ENCODE assay signal across 10 cellular contexts in genomic region chr2:131335319-131335718, GRCh38. TPM values are rescaled to one million over a fixed set of nuclear protein-coding genes. Genes with fewer than 3 reads are reported as not detected.
DNase-seq lines count a peak whose midpoint lies in the region; ATAC-seq and TF ChIP-seq lines count a peak whose summit lies in the region.
"Not testable (repeated sequence)": the region's sequence is repeated elsewhere in the genome, so short reads cannot be mapped to it uniquely, and the experiment has no call there.
"Had no signal": no experiment of that assay in that cellular context is flagged by ENCODE, and none has a peak within 500 bp of the region (broad histone marks: within the 10 kb centered on the region; RNA-seq: fewer than 3 reads in every experiment).

No MANE protein-coding gene starts in this region.

- not testable (repeated sequence) for H3K27ac ChIP-seq in dorsolateral prefrontal cortex

- not testable (repeated sequence) for H3K9me3 Mint-ChIP-seq in activated CD8-positive, alpha-beta T cell treated with anti-CD3 and anti-CD28 coated beads for 36 hours

- H3K27me3 ChIP-seq in dorsolateral prefrontal cortex, result peaks cover 0 to 21% (median 3%) of the 10 kb centered on the region in 45 donors

- TF ChIP-seq POLR2A in NB4 (IDR thresholded peaks at IDR 0.05; ENCODE audit: extremely low read depth, insufficient read length), result not testable (repeated sequence)

- peaks cover 22% of the 10 kb centered on the region for H3K27me3 Mint-ChIP-seq in activated CD8-positive, alpha-beta T cell treated with anti-CD3 and anti-CD28 coated beads for 36 hours

- not testable (repeated sequence) for H3K4me3 Mint-ChIP-seq in activated CD8-positive, alpha-beta T cell treated with anti-CD3 and anti-CD28 coated beads for 36 hours

- POLR2A ChIA-PET in activated CD8-positive, alpha-beta T cell treated with anti-CD3 and anti-CD28 coated beads for 36 hours (lab: Charles Lee), result not testable (repeated sequence)

- H3K4me3 ChIP-seq in AG09309 (ENCODE audit: control insufficient read depth, low read depth, low read length); GM12864 (ENCODE audit: low read depth, low read length); NB4 (ENCODE audit: low read depth, low read length); dorsolateral prefrontal cortex: not testable (repeated sequence)

- not testable (repeated sequence) for H3K27ac Mint-ChIP-seq in activated CD8-positive, alpha-beta T cell treated with anti-CD3 and anti-CD28 coated beads for 36 hours

- intact Hi-C loops in activated CD8-positive, alpha-beta T cell treated with anti-CD3 and anti-CD28 coated beads for 36 hours (cut with micrococcal nuclease); dorsolateral prefrontal cortex (cut with DNase I): not testable (repeated sequence)

- TF ChIP-seq CTCF in AG09309 (IDR thresholded peaks at IDR 0.05; ENCODE audit: control insufficient read depth, insufficient read depth, low read depth, low read length, missing control alignments) (peak; percentile 20), GM12864 (IDR thresholded peaks at IDR 0.05; ENCODE audit: low read depth, low read length, missing control alignments) (peak; percentile 25), NB4 (IDR thresholded peaks at IDR 0.05; ENCODE audit: low read depth, low read length) (peak; percentile 37), dorsolateral prefrontal cortex (IDR thresholded peaks at IDR 0.05 in 54 of 56, conservative IDR thresholded peaks at IDR 0.05 in 2 of 56; ENCODE audit: low read depth in 1 of 56, partially characterized antibody in 56 of 56) (peak in 35 of 56 donors; percentile 12 to 51 (median 29))
- TF ChIP-seq CTCF in activated CD8-positive, alpha-beta T cell treated with anti-CD3 and anti-CD28 coated beads for 36 hours (IDR thresholded peaks at IDR 0.05), result not testable (repeated sequence)

- H3K4me1 Mint-ChIP-seq in activated CD8-positive, alpha-beta T cell treated with anti-CD3 and anti-CD28 coated beads for 36 hours (ENCODE audit: low read depth), result not testable (repeated sequence)

- CTCF ChIA-PET in activated CD8-positive, alpha-beta T cell treated with anti-CD3 and anti-CD28 coated beads for 36 hours (lab: Charles Lee), result interaction anchor here (0.8 to 1.1 kb wide), 2 partner anchors 30 to 182 kb away, joined by 3 to 6 read pairs; no protein-coding TSS in a partner anchor

- DNase-seq in AG09309 (ENCODE audit: low read depth); GM12864 (ENCODE audit: low read depth): not testable (repeated sequence)
- DNase-seq in NB4 (ENCODE audit: low read depth) (peak; percentile 43), OCI-M1 (lab: John Stamatoyannopoulos, UW) (peak; percentile 42), dorsolateral prefrontal cortex (peak in 6 of 10 donors; percentile 42 to 72 (median 57)), islet precursor cell (peak; percentile 55), renal cortical epithelial cell (ENCODE audit: low read depth) (peak; percentile 24)
- peak; percentile 57 for DNase-seq in activated CD8-positive, alpha-beta T cell treated with anti-CD3 and anti-CD28 coated beads for 36 hours

- not testable (repeated sequence) for ATAC-seq in activated CD8-positive, alpha-beta T cell treated with anti-CD3 and anti-CD28 coated beads for 36 hours

- H3K36me3 Mint-ChIP-seq in activated CD8-positive, alpha-beta T cell treated with anti-CD3 and anti-CD28 coated beads for 36 hours (ENCODE audit: low read depth), result not testable (repeated sequence)

RNA-seq across cellular contexts. Expression of gene RAB6D, which starts 28.6 kb away (rescaled TPM):
- not detected for total RNA-seq in activated CD8-positive, alpha-beta T cell treated with anti-CD3 and anti-CD28 coated beads for 36 hours
- total RNA-seq in dorsolateral prefrontal cortex, result 1 to 10 TPM in 112 of 120 experiments, under 1 TPM in 8; 0.76 to 4.0 (median 2.0) TPM
- total RNA-seq in renal cortical epithelial cell, result 0.10 TPM in 1 of 2 replicates, not detected in the other
- total RNA-seq: naive thymus-derived CD8-positive, alpha-beta T cell; tibial nerve had no signal
